In genomic region chr5:111144352-111144930, GRCh38 we compare ENCODE assay signal across 8 cellular contexts.
A peak's percentile ranks its signal among the peaks of the same experiment; 100 is the strongest.
DNase-seq lines count a peak whose midpoint lies in the region; ATAC-seq and TF ChIP-seq lines count a peak whose summit lies in the region.
"Had no signal": no experiment of that assay in that cellular context is flagged by ENCODE, and none has a peak within 500 bp of the region (broad histone marks: within the 10 kb centered on the region; RNA-seq: fewer than 3 reads in every experiment).

No MANE protein-coding gene starts in this region.

- H3K4me3 Mint-ChIP-seq in nephron: no peak overlapping the region

- no peak for DNase-seq in glomerular visceral epithelial cell (ENCODE audit: extremely low spot score)
- DNase-seq in cerebellar cortex (ENCODE audit: low spot score): no peak
- DNase-seq in NCI-H82 (lab: John Stamatoyannopoulos, UW): no peak
- DNase-seq: KG1 had no signal

- peak overlapping the region in 2 of 3 experiments; percentile 84 to 85 for H3K27ac Mint-ChIP-seq in nephron

- no peaks in the 10 kb centered on the region for H3K36me3 Mint-ChIP-seq in nephron (ENCODE audit: low read depth)

- H3K27me3 Mint-ChIP-seq in nephron (ENCODE audit: low read depth): no peaks in the 10 kb centered on the region

- peaks cover 9% of the 10 kb centered on the region for H3K4me1 Mint-ChIP-seq in nephron

- H3K9me3 Mint-ChIP-seq in nephron: peaks cover 5% of the 10 kb centered on the region

- ATAC-seq in GM18873 (IDR thresholded peaks at IDR 0.05; ENCODE audit: low FRiP score, unreplicated experiment) (peak; percentile 96), GM21737 (IDR thresholded peaks at IDR 0.05; ENCODE audit: unreplicated experiment) (peak; percentile 97), HG03442 (IDR thresholded peaks at IDR 0.05; ENCODE audit: unreplicated experiment) (peak; percentile 98)

- no peak for TF ChIP-seq CTCF in nephron (IDR thresholded peaks at IDR 0.05; ENCODE audit: unreplicated experiment in 3 of 3)
